ENCODE assay signal across 9 cellular contexts in genomic region chr15:67109141-67110034, GRCh38. TPM values are rescaled to one million over a fixed set of nuclear protein-coding genes. Genes with fewer than 3 reads are reported as not detected.
DNase-seq lines count a peak whose midpoint lies in the region; ATAC-seq, FAIRE-seq and TF ChIP-seq lines count a peak whose summit lies in the region.
"Had no signal": no experiment of that assay in that cellular context is flagged by ENCODE, and none has a peak within 500 bp of the region (broad histone marks: within the 10 kb centered on the region; RNA-seq: fewer than 3 reads in every experiment).

No MANE protein-coding gene starts in this region.

- FAIRE-seq in pancreas (lab: Jason Lieb, UNC): no peak

- peak overlapping the region; percentile 47 for H3K4me3 ChIP-seq in OCI-LY7 (ENCODE audit: low read depth, low read length, poor library complexity, severe bottlenecking)
- H3K4me3 ChIP-seq in pancreas: no peak overlapping the region
- no peak overlapping the region for H3K4me3 ChIP-seq in WERI-Rb-1 (ENCODE audit: low read depth, low read length)

- H2BK5ac ChIP-seq in H9 (ENCODE audit: insufficient read length, low read length): no peak overlapping the region

- H3K79me1 ChIP-seq in H9 (ENCODE audit: insufficient read depth, low read depth, low read length, poor library complexity, severe bottlenecking): no peaks in the 10 kb centered on the region

- no peaks in the 10 kb centered on the region for H3K9me2 ChIP-seq in OCI-LY7 (ENCODE audit: insufficient read depth, low read length)

- H3K14ac ChIP-seq in H9 (ENCODE audit: insufficient read depth, low read length): peak overlapping the region; percentile 41; the same call in 1 of the 2 replicates

- H3K9me3 Mint-ChIP-seq in H9: peaks cover 12 to 17% of the 10 kb centered on the region in 2 experiments
- peaks cover 19% of the 10 kb centered on the region for H3K9me3 Mint-ChIP-seq in T-helper 2 cell treated with Interferon-gamma antibody and Interleukin-4, amounts not matched to agents 5 μg/mL and 100 μg/mL, for 36 hours

- H3K9ac ChIP-seq in H9 (ENCODE audit: extremely low read depth, insufficient read length, low read length): no peak overlapping the region

- intact Hi-C loops in OCI-LY7 (cut with micrococcal nuclease; ENCODE audit: unreplicated experiment): no loop called here
- intact Hi-C loops in pancreas (cut with DNase I): no loop called here

- DNase-seq in EH (ENCODE audit: low read depth): peak; percentile 99
- no peak for DNase-seq in H9
- peak; percentile 77 for DNase-seq in OCI-LY7 (ENCODE audit: low spot score)
- peak; percentile 97 for DNase-seq in fibroblast of gingiva (ENCODE audit: low read depth)
- DNase-seq in pancreas: peak in 3 of 6 donors; percentile 46 to 53 (median 48)
- DNase-seq in WERI-Rb-1: no peak
- no peak for DNase-seq in pons (ENCODE audit: low spot score)
- no peak for DNase-seq in T-helper 2 cell treated with Interferon-gamma antibody and Interleukin-4, amounts not matched to agents 5 μg/mL and 100 μg/mL, for 36 hours (ENCODE audit: low spot score)

- no peak overlapping the region for H3T11ph ChIP-seq in H9 (ENCODE audit: low read length)

- no peak overlapping the region for H2BK20ac ChIP-seq in H9 (ENCODE audit: low read depth, low read length, poor library complexity, severe bottlenecking)

- peaks cover 11 to 19% (median 11%) of the 10 kb centered on the region in 3 experiments for H3K36me3 Mint-ChIP-seq in H9 (ENCODE audit: insufficient read depth in 1 of 3, low read depth in 3 of 3)
- peaks cover 57% of the 10 kb centered on the region for H3K36me3 Mint-ChIP-seq in T-helper 2 cell treated with Interferon-gamma antibody and Interleukin-4, amounts not matched to agents 5 μg/mL and 100 μg/mL, for 36 hours (ENCODE audit: low read depth)

- H4K20me1 ChIP-seq in H9 (ENCODE audit: control insufficient read depth, insufficient read depth, insufficient read length) (no peaks in the 10 kb centered on the region), OCI-LY7 (ENCODE audit: insufficient read depth, low read length) (no peaks in the 10 kb centered on the region)

- no peak overlapping the region for H2AK5ac ChIP-seq in H9 (ENCODE audit: insufficient read length, low read length)

- no TSS peak for BruUV-seq in OCI-LY7 (replicated peaks; lab: Mats Ljungman, UMichigan)

- H2BK12ac ChIP-seq in H9 (ENCODE audit: insufficient read length, low read depth, low read length): no peak overlapping the region

- H2AFZ ChIP-seq in H9 (ENCODE audit: low read length): no peak overlapping the region
- H2AFZ ChIP-seq in OCI-LY7 (ENCODE audit: low read length): no peak overlapping the region

- H3K9me3 ChIP-seq in H9 (ENCODE audit: control insufficient read depth, low read depth, low read length): no peaks in the 10 kb centered on the region
- H3K9me3 ChIP-seq in OCI-LY7 (ENCODE audit: low read length): peaks cover 12% of the 10 kb centered on the region
- H3K9me3 ChIP-seq in pancreas: no peaks in the 10 kb centered on the region
- peaks cover 6% of the 10 kb centered on the region for H3K9me3 ChIP-seq in WERI-Rb-1 (ENCODE audit: severe bottlenecking)

- no peak overlapping the region for H3K23ac ChIP-seq in H9 (ENCODE audit: insufficient read length, low read depth, low read length)

- no peak overlapping the region for H3K4ac ChIP-seq in H9 (ENCODE audit: low read depth, low read length)

- H3K4me1 Mint-ChIP-seq in H9: peaks cover 29 to 37% of the 10 kb centered on the region in 2 experiments
- H3K4me1 Mint-ChIP-seq in T-helper 2 cell treated with Interferon-gamma antibody and Interleukin-4, amounts not matched to agents 5 μg/mL and 100 μg/mL, for 36 hours (ENCODE audit: low read depth): peaks cover 84% of the 10 kb centered on the region

- no peak overlapping the region for H4K5ac ChIP-seq in H9 (ENCODE audit: insufficient read length, low read depth, low read length)

- H3K27ac ChIP-seq in H9 (ENCODE audit: insufficient read length, low read depth, low read length) (no peak overlapping the region), OCI-LY7 (ENCODE audit: low read depth, low read length, poor library complexity, severe bottlenecking) (peak overlapping the region; percentile 80), pancreas (peak overlapping the region; percentile 14 to 87 (median 30)), WERI-Rb-1 (no peak overlapping the region)

- CTCF ChIA-PET in OCI-LY7 (lab: Charles Lee; ENCODE audit: unreplicated experiment): no interaction called here

- no peaks in the 10 kb centered on the region for H3K79me2 ChIP-seq in H9 (ENCODE audit: insufficient read depth, low read length)
- peaks cover 77% of the 10 kb centered on the region for H3K79me2 ChIP-seq in OCI-LY7 (ENCODE audit: insufficient read depth, low read depth, low read length)

- TF ChIP-seq CTCF in H9 (conservative IDR thresholded peaks at IDR 0.05): no peak
- TF ChIP-seq CTCF in OCI-LY7 (conservative IDR thresholded peaks at IDR 0.05; ENCODE audit: low read length): no peak
- no peak for TF ChIP-seq CTCF in pancreas (IDR thresholded peaks at IDR 0.05)
- no peak for TF ChIP-seq CTCF in WERI-Rb-1 (IDR thresholded peaks at IDR 0.05; ENCODE audit: low read depth, low read length)

- no peaks in the 10 kb centered on the region for H3K27me3 ChIP-seq in H9 (ENCODE audit: insufficient read depth, low read length)
- H3K27me3 ChIP-seq in pancreas: no peaks in the 10 kb centered on the region
- H3K27me3 ChIP-seq in WERI-Rb-1 (ENCODE audit: insufficient read depth, low read depth, severe bottlenecking): no peaks in the 10 kb centered on the region

- H3K4me1 ChIP-seq in H9 (ENCODE audit: insufficient read depth, low read length): peaks cover 2% of the 10 kb centered on the region; the same call in 1 of the 2 replicates
- H3K4me1 ChIP-seq in OCI-LY7 (ENCODE audit: insufficient read depth, low read length, poor library complexity, severe bottlenecking): peaks cover 80% of the 10 kb centered on the region
- peaks cover 28 to 59% (median 31%) of the 10 kb centered on the region in 3 donors for H3K4me1 ChIP-seq in pancreas

- H3K18ac ChIP-seq in H9 (ENCODE audit: insufficient read length, low read depth, low read length): no peak overlapping the region

- H3K36me3 ChIP-seq in OCI-LY7 (ENCODE audit: insufficient read depth, low read length): peaks cover 24% of the 10 kb centered on the region
- H3K36me3 ChIP-seq in pancreas: no peaks in the 10 kb centered on the region
- no peaks in the 10 kb centered on the region for H3K36me3 ChIP-seq in WERI-Rb-1

- H3K4me2 ChIP-seq in H9 (ENCODE audit: insufficient read depth, insufficient read length, low read length) (no peak overlapping the region), OCI-LY7 (ENCODE audit: low read length) (peak overlapping the region; percentile 75)

- H3K27ac Mint-ChIP-seq in H9: 0 out of 7 replicates have a peak overlapping the region, but pooled peaks of 1 of the 3 experiments have one; percentile 16
- no peak overlapping the region for H3K27ac Mint-ChIP-seq in T-helper 2 cell treated with Interferon-gamma antibody and Interleukin-4, amounts not matched to agents 5 μg/mL and 100 μg/mL, for 36 hours

- H3K23me2 ChIP-seq in H9 (ENCODE audit: insufficient read length, low read depth, low read length, poor library complexity, severe bottlenecking): no peaks in the 10 kb centered on the region

- no peak overlapping the region for H2BK15ac ChIP-seq in H9 (ENCODE audit: low read depth, low read length)

- no peak overlapping the region for H4K91ac ChIP-seq in H9 (ENCODE audit: insufficient read length, low read depth, low read length)

- WGBS in H9 (ENCODE audit: extremely low coverage, insufficient read length, low lambda C conversion rate): no CpG with 5 or more reads among the region's 18 CpGs
- 65 to 66% methylated on average over 18 of the region's 18 CpGs for WGBS in pancreas, 2 donors

- H4K8ac ChIP-seq in H9 (replicated peaks; ENCODE audit: insufficient read length, low read depth, low read length): no peak overlapping the region

- H2BK120ac ChIP-seq in H9 (ENCODE audit: low read depth, low read length, poor library complexity, severe bottlenecking): no peak overlapping the region

- no peak overlapping the region for H3K56ac ChIP-seq in H9 (ENCODE audit: insufficient read length, low read depth, low read length)

- H3K4me3 Mint-ChIP-seq in H9: no peak overlapping the region
- no peak overlapping the region for H3K4me3 Mint-ChIP-seq in T-helper 2 cell treated with Interferon-gamma antibody and Interleukin-4, amounts not matched to agents 5 μg/mL and 100 μg/mL, for 36 hours

- POLR2A ChIA-PET in OCI-LY7 (lab: Charles Lee): interaction anchor here (1.0 kb wide), 2 partner anchors 27 to 33 kb away, joined by 3 read pairs; no protein-coding TSS in a partner anchor

- H3K27me3 Mint-ChIP-seq in H9 (ENCODE audit: low read depth): no peaks in the 10 kb centered on the region
- H3K27me3 Mint-ChIP-seq in T-helper 2 cell treated with Interferon-gamma antibody and Interleukin-4, amounts not matched to agents 5 μg/mL and 100 μg/mL, for 36 hours (ENCODE audit: low read depth): no peaks in the 10 kb centered on the region

- peak in 3 of 4 donors; percentile 1 to 21 (median 7) for ATAC-seq in pancreas
- ATAC-seq: left colon had no signal

RNA-seq across cellular contexts. Expression of gene SMAD3, which starts 44.0 kb away (rescaled TPM):
- total RNA-seq in H9 (2021) (25.9 and 26.7 TPM in 2 replicates), OCI-LY7 (2022) (77.8 and 84.5 TPM in 2 replicates), pancreas (10 to 100 TPM; 15.6 to 42.5 (median 23.8) TPM)
- 32.8 and 41.2 TPM in 2 replicates for total RNA-seq in OCI-LY7 (2014; rRNA removed; shearing (Covaris generic))
- polyA plus RNA-seq in pancreas: 10 to 100 TPM in 1 of 2 donors, 1 to 10 TPM in 1; 7.9 to 13.5 TPM

Comparison
In these comparisons a context has a peak if more than half of its experiments do, and no peak if none do; other contexts are left out.
1. DNase-seq: peak in EH (single experiment), OCI-LY7 (single experiment) and fibroblast of gingiva (single experiment); none in H9 (single experiment), WERI-Rb-1 (single experiment), pons (single experiment) and T-helper 2 cell treated with Interferon-gamma antibody and Interleukin-4, amounts not matched to agents 5 μg/mL and 100 μg/mL, for 36 hours (single experiment).
2. H3K27ac ChIP-seq: peak in OCI-LY7 (single experiment) and pancreas (4 of 4); none in H9 (single experiment) and WERI-Rb-1 (single experiment).